Comparison of ENCODE assay signal across 11 cellular contexts in the genomic region with DNA sequence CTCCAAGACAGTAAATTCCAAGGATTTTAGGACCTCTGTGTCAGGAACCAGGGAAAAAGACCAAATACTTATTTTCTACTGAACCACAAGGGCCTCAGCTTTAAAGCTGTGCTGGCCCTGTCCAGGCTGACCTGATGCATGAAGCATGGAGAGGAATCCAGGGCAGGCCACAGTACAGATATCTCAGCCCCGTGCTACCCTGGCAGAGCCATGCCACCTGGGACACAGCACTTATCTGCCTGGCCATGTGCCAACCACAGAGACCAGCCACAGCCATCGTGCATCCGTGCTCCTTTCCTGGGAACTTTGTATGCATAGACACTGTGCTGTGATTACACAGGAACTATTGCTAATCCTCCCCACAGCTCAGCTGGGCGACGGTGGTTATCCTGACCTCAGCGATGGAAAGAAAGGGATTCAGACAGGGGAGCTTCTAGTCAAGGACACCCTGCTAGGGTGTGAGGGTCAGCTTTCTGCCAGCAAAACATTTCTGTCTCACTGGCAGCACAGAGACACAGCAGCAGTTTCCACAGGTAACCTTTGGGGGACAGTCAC.
DNase-seq lines count a peak whose midpoint lies in the region; ATAC-seq and TF ChIP-seq lines count a peak whose summit lies in the region.
"Had no signal": no experiment of that assay in that cellular context is flagged by ENCODE, and none has a peak within 500 bp of the region (broad histone marks: within the 10 kb centered on the region; RNA-seq: fewer than 3 reads in every experiment).

No MANE protein-coding gene starts in this region.

- H2AFZ ChIP-seq in IMR-90 (replicated peaks; ENCODE audit: low read length, poor library complexity), result no peak overlapping the region

- no peak for TF ChIP-seq POLR2A in IMR-90 (IDR thresholded peaks at IDR 0.05; ENCODE audit: low read depth, low read length)

- WGBS in IMR-90 (ENCODE audit: extremely low coverage in 2 of 2, insufficient read length in 1 of 2), 2 experiments, result no CpG with 5 or more reads among the region's 6 CpGs

- H2BK15ac ChIP-seq in IMR-90 (ENCODE audit: low read depth, low read length), result no peak overlapping the region; the same call in 2 of the 3 replicates

- no peak overlapping the region for H4K5ac ChIP-seq in IMR-90 (ENCODE audit: low read depth, low read length)

- H3K4me3 Mint-ChIP-seq in immature natural killer cell, result no peak overlapping the region

- no peak for TF ChIP-seq RAD21 in IMR-90 (IDR thresholded peaks at IDR 0.05; ENCODE audit: low read length)

- in situ Hi-C loops in IMR-90 (cut with MboI; ENCODE audit: low sequenced_read_pairs), result no loop called here

- dilution Hi-C loops in IMR-90 (cut with HindIII; ENCODE audit: low sequenced_read_pairs, unreplicated experiment), result no loop called here

- 0 out of 2 replicates have a peak overlapping the region, but pooled peaks have one; percentile 10 for H4K91ac ChIP-seq in IMR-90 (ENCODE audit: insufficient read depth, low read depth, low read length)

- no peaks in the 10 kb centered on the region for H3K36me3 ChIP-seq in BE2C
- no peaks in the 10 kb centered on the region for H3K36me3 ChIP-seq in IMR-90 (ENCODE audit: control insufficient read depth, insufficient read depth, low read length)

- H2BK20ac ChIP-seq in IMR-90 (ENCODE audit: low read depth, low read length), result no peak overlapping the region

- intact Hi-C loops in IMR-90 (cut with micrococcal nuclease) (no loop called here), left ventricle myocardium superior (cut with micrococcal nuclease) (no loop called here)

- H3K36me3 Mint-ChIP-seq in immature natural killer cell, result peaks cover 0 to 3% (median 0%) of the 10 kb centered on the region in 3 donors

- H3K4me1 ChIP-seq in BE2C (peaks cover 33% of the 10 kb centered on the region), IMR-90 (ENCODE audit: control insufficient read depth, insufficient read depth, low read length) (peaks cover 6% of the 10 kb centered on the region; the same call in 1 of the 2 replicates)

- no peaks in the 10 kb centered on the region for H3K27me3 Mint-ChIP-seq in immature natural killer cell (ENCODE audit: low read depth in 3 of 3)

- CTCF ChIA-PET in IMR-90 (lab: Yijun Ruan, JAX), result interaction anchor here (0.6 to 1.1 kb wide), 2 partner anchors 18 to 192 kb away, joined by 3 to 5 read pairs; no protein-coding TSS in a partner anchor

- no peak overlapping the region for H2BK5ac ChIP-seq in IMR-90 (ENCODE audit: low read depth, low read length, poor library complexity, severe bottlenecking)

- peak overlapping the region; percentile 50; the same call in 1 of the 2 replicates for H3K23ac ChIP-seq in IMR-90 (ENCODE audit: low read depth, low read length)

- H2AK9ac ChIP-seq in IMR-90 (replicated peaks; ENCODE audit: low read depth, low read length, poor library complexity), result no peak overlapping the region

- DNase-seq in BE2C, result peak; percentile 80
- DNase-seq in IMR-90, result no peak
- DNase-seq in NCI-H774 (lab: John Stamatoyannopoulos, UW), result peak; percentile 62
- DNase-seq in left ventricle myocardium superior, result peak; percentile 74
- no peak for DNase-seq in immature natural killer cell
- DNase-seq in AG08396 (ENCODE audit: low spot score), result no peak
- DNase-seq in kidney glomerular epithelial cell (lab: John Stamatoyannopoulos, UW), result no peak
- no peak for DNase-seq in GDM1 (lab: John Stamatoyannopoulos, UW)
- DNase-seq: amniotic stem cell, EL, trophoblast cell had no signal

- H3K9me3 ChIP-seq in BE2C (no peaks in the 10 kb centered on the region), IMR-90 (ENCODE audit: control insufficient read depth, insufficient read depth, low read length) (no peaks in the 10 kb centered on the region)

- no peak overlapping the region for H3K27ac ChIP-seq in IMR-90 (ENCODE audit: insufficient read depth, low read length)

- H4K8ac ChIP-seq in IMR-90 (ENCODE audit: low read depth in 2 of 2, low read length in 2 of 2), result no peak overlapping the region

- no peak overlapping the region for H3K4ac ChIP-seq in IMR-90 (ENCODE audit: low read depth, low read length)

- H3K4me1 Mint-ChIP-seq in immature natural killer cell, result peaks cover 8 to 25% of the 10 kb centered on the region in 2 donors

- no peaks in the 10 kb centered on the region for H3K9me3 Mint-ChIP-seq in immature natural killer cell

- no peak overlapping the region for H3K27ac Mint-ChIP-seq in immature natural killer cell

- H2BK120ac ChIP-seq in IMR-90 (ENCODE audit: low read depth, low read length), result no peak overlapping the region

- H3K79me1 ChIP-seq in IMR-90 (ENCODE audit: low read depth in 1 of 2, low read length in 2 of 2), result no peaks in the 10 kb centered on the region

- H3K9me1 ChIP-seq in IMR-90 (ENCODE audit: insufficient read depth, low read length), result peaks cover 3% of the 10 kb centered on the region

- H4K20me1 ChIP-seq in IMR-90 (ENCODE audit: insufficient read depth, low read length), result no peaks in the 10 kb centered on the region

- BruUV-seq in IMR-90 (replicated peaks; lab: Mats Ljungman, UMichigan), result no TSS peak

- no peak overlapping the region for H3K9ac ChIP-seq in IMR-90 (ENCODE audit: low read depth, low read length)

- H3K4me3 ChIP-seq in BE2C (ENCODE audit: low read depth, low read length) (no peak overlapping the region), IMR-90 (ENCODE audit: insufficient read depth, low read depth, low read length) (no peak overlapping the region)

- H2AK5ac ChIP-seq in IMR-90 (ENCODE audit: low read depth, low read length), result no peak overlapping the region; the same call in 1 of the 2 replicates

- ATAC-seq in IMR-90 (ENCODE audit: low read depth) (no peak), left ventricle myocardium superior (peak; percentile 97)

- TF ChIP-seq CTCF in BE2C (IDR thresholded peaks at IDR 0.05; ENCODE audit: low read depth, low read length) (no peak), IMR-90 (conservative IDR thresholded peaks at IDR 0.05; ENCODE audit: low read depth, low read length) (no peak)

- POLR2A ChIA-PET in IMR-90 (lab: Charles Lee; ENCODE audit: unreplicated experiment), result no interaction called here

- H3K14ac ChIP-seq in IMR-90 (replicated peaks; ENCODE audit: low read depth, low read length), result no peak overlapping the region

- no peaks in the 10 kb centered on the region for H3K27me3 ChIP-seq in BE2C
- H3K27me3 ChIP-seq in IMR-90 (ENCODE audit: control insufficient read depth, insufficient read depth, low read length), result no peaks in the 10 kb centered on the region

- H3K18ac ChIP-seq in IMR-90 (ENCODE audit: low read depth, low read length), result no peak overlapping the region

- H3K56ac ChIP-seq in IMR-90 (ENCODE audit: extremely low read depth, insufficient read depth, low read length), result no peak overlapping the region

- no peak overlapping the region for H3K4me2 ChIP-seq in IMR-90 (ENCODE audit: low read depth, low read length)

TF ChIP-seq in IMR-90, 13 proteins besides CTCF, POLR2A, EP300 and RAD21:
- TF ChIP-seq SMC3 (IDR thresholded peaks at IDR 0.05; ENCODE audit: low read depth, low read length) (no peak), RCOR1 (IDR thresholded peaks at IDR 0.05; ENCODE audit: insufficient replicate concordance, low read length) (no peak), NFE2L2 (IDR thresholded peaks at IDR 0.05; ENCODE audit: low read depth, low read length) (no peak), CEBPB (IDR thresholded peaks at IDR 0.05; ENCODE audit: low read depth, low read length) (no peak), CHD1 (IDR thresholded peaks at IDR 0.05; ENCODE audit: low read depth, low read length) (no peak), MAFK (IDR thresholded peaks at IDR 0.05; ENCODE audit: low read depth, low read length) (no peak), FOS (IDR thresholded peaks at IDR 0.05; ENCODE audit: low read depth, low read length) (no peak), MAZ (IDR thresholded peaks at IDR 0.05; ENCODE audit: borderline replicate concordance, low read depth, low read length) (no peak), BHLHE40 (IDR thresholded peaks at IDR 0.05; ENCODE audit: low read depth, low read length) (no peak), RFX5 (IDR thresholded peaks at IDR 0.05; ENCODE audit: low read depth, low read length) (no peak), MXI1 (IDR thresholded peaks at IDR 0.05; ENCODE audit: borderline replicate concordance, low read depth, low read length) (no peak)
- TF ChIP-seq, protein P1, sequence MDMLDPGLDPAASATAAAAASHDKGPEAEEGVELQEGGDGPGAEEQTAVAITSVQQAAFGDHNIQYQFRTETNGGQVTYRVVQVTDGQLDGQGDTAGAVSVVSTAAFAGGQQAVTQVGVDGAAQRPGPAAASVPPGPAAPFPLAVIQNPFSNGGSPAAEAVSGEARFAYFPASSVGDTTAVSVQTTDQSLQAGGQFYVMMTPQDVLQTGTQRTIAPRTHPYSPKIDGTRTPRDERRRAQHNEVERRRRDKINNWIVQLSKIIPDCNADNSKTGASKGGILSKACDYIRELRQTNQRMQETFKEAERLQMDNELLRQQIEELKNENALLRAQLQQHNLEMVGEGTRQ (IDR thresholded peaks at IDR 0.05; ENCODE audit: low read depth, low read length), result no peak
- TF ChIP-seq, protein P2, sequence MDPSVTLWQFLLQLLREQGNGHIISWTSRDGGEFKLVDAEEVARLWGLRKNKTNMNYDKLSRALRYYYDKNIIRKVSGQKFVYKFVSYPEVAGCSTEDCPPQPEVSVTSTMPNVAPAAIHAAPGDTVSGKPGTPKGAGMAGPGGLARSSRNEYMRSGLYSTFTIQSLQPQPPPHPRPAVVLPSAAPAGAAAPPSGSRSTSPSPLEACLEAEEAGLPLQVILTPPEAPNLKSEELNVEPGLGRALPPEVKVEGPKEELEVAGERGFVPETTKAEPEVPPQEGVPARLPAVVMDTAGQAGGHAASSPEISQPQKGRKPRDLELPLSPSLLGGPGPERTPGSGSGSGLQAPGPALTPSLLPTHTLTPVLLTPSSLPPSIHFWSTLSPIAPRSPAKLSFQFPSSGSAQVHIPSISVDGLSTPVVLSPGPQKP (IDR thresholded peaks at IDR 0.05; ENCODE audit: borderline replicate concordance, low read depth, low read length), result no peak

Comparison
In these comparisons a context has a peak if more than half of its experiments do, and no peak if none do; other contexts are left out.
1. DNase-seq: peak in BE2C (single experiment), NCI-H774 (single experiment) and left ventricle myocardium superior (single experiment); none in IMR-90 (single experiment), immature natural killer cell (0 of 3), AG08396 (single experiment), kidney glomerular epithelial cell (single experiment) and GDM1 (single experiment).